ENCODE assay signal across 8 cellular contexts in genomic region chr1:150970818-150971582, GRCh38. TPM values are rescaled to one million over a fixed set of nuclear protein-coding genes. Genes with fewer than 3 reads are reported as not detected.
A peak's percentile ranks its signal among the peaks of the same experiment; 100 is the strongest.
DNase-seq lines count a peak whose midpoint lies in the region; ATAC-seq, FAIRE-seq and TF ChIP-seq lines count a peak whose summit lies in the region.

No MANE protein-coding gene starts in this region.

- TF ChIP-seq CTCF in CD8-positive, alpha-beta T cell (IDR thresholded peaks at IDR 0.05) = no peak
- no peak for TF ChIP-seq CTCF in fibroblast of the aortic adventitia (IDR thresholded peaks at IDR 0.05; ENCODE audit: insufficient read depth, low read length)
- no peak for TF ChIP-seq CTCF in osteoblast (IDR thresholded peaks at IDR 0.05; ENCODE audit: extremely low read depth, low read depth, low read length)

- no peak for DNase-seq in CD8-positive, alpha-beta T cell
- DNase-seq in T-helper 17 cell = no peak
- DNase-seq in fibroblast of the aortic adventitia (ENCODE audit: low read depth) = peak; percentile 52
- DNase-seq in osteoblast (ENCODE audit: insufficient read length, low spot score, missing footprints) = peak; percentile 94
- DNase-seq in activated CD4-positive, CD25-positive, alpha-beta regulatory T cell (lab: John Stamatoyannopoulos, UW) = no peak
- DNase-seq in DMS79 treated with DMSO at 0.1 percent for 48 hours (lab: John Stamatoyannopoulos, UW) = no peak
- DNase-seq in GM12892 (ENCODE audit: insufficient read length) = no peak

- H3K27me3 ChIP-seq in CD8-positive, alpha-beta T cell (ENCODE audit: insufficient read depth, low read length) = no peaks in the 10 kb centered on the region
- H3K27me3 ChIP-seq in osteoblast (ENCODE audit: insufficient read depth, low read length) = no peaks in the 10 kb centered on the region

- H3K79me2 ChIP-seq in osteoblast (ENCODE audit: insufficient read depth, low read length) = peaks cover 81% of the 10 kb centered on the region

- H3K27ac Mint-ChIP-seq in CD8-positive, alpha-beta T cell = peak overlapping the region; percentile 87
- peak overlapping the region; percentile 88 for H3K27ac Mint-ChIP-seq in T-helper 17 cell

- CTCF ChIA-PET in CD8-positive, alpha-beta T cell (lab: Charles Lee) = interaction anchor here (0.6 kb wide), 2 partner anchors 9 to 16 kb away, joined by 3 read pairs; no protein-coding TSS in a partner anchor

- H4K20me1 ChIP-seq in osteoblast (ENCODE audit: insufficient read depth, low read length) = peaks cover 63% of the 10 kb centered on the region

- H3K36me3 ChIP-seq in CD8-positive, alpha-beta T cell (ENCODE audit: insufficient read depth, low read length) = peaks cover 28% of the 10 kb centered on the region
- H3K36me3 ChIP-seq in osteoblast (ENCODE audit: insufficient read depth, low read length) = peaks cover 29% of the 10 kb centered on the region

- H3K9me3 Mint-ChIP-seq in CD8-positive, alpha-beta T cell = no peaks in the 10 kb centered on the region

- H3K4me3 ChIP-seq in CD8-positive, alpha-beta T cell (ENCODE audit: low read depth, low read length) = no peak overlapping the region
- peak overlapping the region; percentile 86 for H3K4me3 ChIP-seq in fibroblast of the aortic adventitia (ENCODE audit: low read depth, low read length)
- peak overlapping the region; percentile 95 for H3K4me3 ChIP-seq in osteoblast (ENCODE audit: insufficient read depth, low read length)

- no peak overlapping the region for H3K27ac ChIP-seq in CD8-positive, alpha-beta T cell (ENCODE audit: low read depth, low read length)
- H3K27ac ChIP-seq in osteoblast (ENCODE audit: low read depth, low read length) = peak overlapping the region; percentile 58

- peaks cover 45% of the 10 kb centered on the region for H3K4me1 Mint-ChIP-seq in CD8-positive, alpha-beta T cell (ENCODE audit: low read depth)
- peaks cover 48% of the 10 kb centered on the region for H3K4me1 Mint-ChIP-seq in T-helper 17 cell

- H3K9me3 ChIP-seq in CD8-positive, alpha-beta T cell (ENCODE audit: low read length) = no peaks in the 10 kb centered on the region
- H3K9me3 ChIP-seq in T-helper 17 cell (ENCODE audit: control insufficient read depth, low read length, poor library complexity, severe bottlenecking) (no peaks in the 10 kb centered on the region), osteoblast (ENCODE audit: low read depth, low read length) (no peaks in the 10 kb centered on the region)

- H3K4me2 ChIP-seq in osteoblast (ENCODE audit: insufficient read depth, low read length) = peak overlapping the region; percentile 98

- intact Hi-C loops in CD8-positive, alpha-beta T cell (cut with DNase I, micrococcal nuclease) = loop anchor here in 1 of 2 experiments (10.0 kb wide), 1 partner anchor 406 kb away; no protein-coding TSS in a partner anchor

- no peak for TF ChIP-seq POLR2A in GM12892 (IDR thresholded peaks at IDR 0.05; ENCODE audit: low read depth, low read length)

- ATAC-seq in CD8-positive, alpha-beta T cell = no peak
- ATAC-seq in T-helper 17 cell (no peak), GM18858 (IDR thresholded peaks at IDR 0.05; ENCODE audit: unreplicated experiment) (no peak)

- H3K4me1 ChIP-seq in CD8-positive, alpha-beta T cell (ENCODE audit: insufficient read depth, low read length) = peaks cover 35% of the 10 kb centered on the region
- H3K4me1 ChIP-seq in osteoblast (ENCODE audit: insufficient read depth, low read length) = peaks cover 34% of the 10 kb centered on the region

- no peak for FAIRE-seq in GM12892 (lab: Jason Lieb, UNC)

- H2AFZ ChIP-seq in osteoblast (ENCODE audit: low read length) = no peak overlapping the region

- peaks cover 37% of the 10 kb centered on the region for H3K36me3 Mint-ChIP-seq in CD8-positive, alpha-beta T cell
- peaks cover 14% of the 10 kb centered on the region for H3K36me3 Mint-ChIP-seq in T-helper 17 cell (ENCODE audit: low read depth)

- peak overlapping the region; percentile 8 for H3K4me3 Mint-ChIP-seq in CD8-positive, alpha-beta T cell
- peak overlapping the region; percentile 65 for H3K4me3 Mint-ChIP-seq in T-helper 17 cell

- no peaks in the 10 kb centered on the region for H3K27me3 Mint-ChIP-seq in CD8-positive, alpha-beta T cell (ENCODE audit: low read depth)
- no peaks in the 10 kb centered on the region for H3K27me3 Mint-ChIP-seq in T-helper 17 cell

- POLR2A ChIA-PET in CD8-positive, alpha-beta T cell (lab: Charles Lee) = no interaction called here

RNA-seq across cellular contexts. Expression of gene CERS2, which starts 3.6 kb away (rescaled TPM):
- 10 to 100 TPM; 74.5 to 75.5 TPM for total RNA-seq in CD8-positive, alpha-beta T cell
- 100 to 1,000 TPM; 108 to 142 TPM for total RNA-seq in T-helper 17 cell
- 26.1 and 138 TPM in 2 replicates for total RNA-seq in fibroblast of the aortic adventitia (ENCODE audit: low replicate concordance)
- 159 and 164 TPM in 2 replicates for total RNA-seq in osteoblast
- 60.1 TPM for polyA plus RNA-seq in GM12892 (2012; ENCODE audit: missing spikeins)

RNA-seq across cellular contexts. Expression of gene ANXA9, which starts 11.1 kb away (rescaled TPM):
- total RNA-seq in CD8-positive, alpha-beta T cell = under 1 TPM in 1 of 2 experiments, not detected in 1; 0.16 TPM
- under 1 TPM in 1 of 2 donors, not detected in 1; 0.15 TPM for total RNA-seq in T-helper 17 cell
- total RNA-seq in fibroblast of the aortic adventitia (ENCODE audit: low replicate concordance) = 0.09 and 0.49 TPM in 2 replicates
- total RNA-seq in osteoblast = under 0.01 TPM in 2 replicates
- polyA plus RNA-seq in GM12892 (2012; ENCODE audit: missing spikeins) = 0.51 TPM

RNA-seq across cellular contexts. Expression of gene MINDY1, which starts 35.7 kb away (rescaled TPM):
- total RNA-seq in CD8-positive, alpha-beta T cell = 1 to 10 TPM; 2.2 to 2.4 TPM
- total RNA-seq in T-helper 17 cell = 10 to 100 TPM; 19.0 to 31.6 TPM
- total RNA-seq in fibroblast of the aortic adventitia (ENCODE audit: low replicate concordance) = 10.9 and 16.4 TPM in 2 replicates
- total RNA-seq in osteoblast = 17.1 and 18.1 TPM in 2 replicates
- 2.7 TPM for polyA plus RNA-seq in GM12892 (2012; ENCODE audit: missing spikeins)

RNA-seq across cellular contexts. Expression of gene PRUNE1, which starts 37.2 kb away (rescaled TPM):
- total RNA-seq in CD8-positive, alpha-beta T cell = 1 to 10 TPM; 8.0 to 9.0 TPM
- total RNA-seq in T-helper 17 cell (10 to 100 TPM; 15.8 to 30.0 TPM), fibroblast of the aortic adventitia (ENCODE audit: low replicate concordance) (3.4 and 10.8 TPM in 2 replicates), osteoblast (8.3 and 11.6 TPM in 2 replicates)
- 8.0 TPM for polyA plus RNA-seq in GM12892 (2012; ENCODE audit: missing spikeins)

RNA-seq across cellular contexts. Expression of gene SETDB1, which starts 44.8 kb away (rescaled TPM):
- total RNA-seq in CD8-positive, alpha-beta T cell = 10 to 100 TPM; 44.1 to 47.4 TPM
- 10 to 100 TPM; 44.0 to 51.0 TPM for total RNA-seq in T-helper 17 cell
- total RNA-seq in fibroblast of the aortic adventitia (ENCODE audit: low replicate concordance) = 30.7 and 43.0 TPM in 2 replicates
- total RNA-seq in osteoblast = 38.0 and 42.3 TPM in 2 replicates
- 33.0 TPM for polyA plus RNA-seq in GM12892 (2012; ENCODE audit: missing spikeins)

Comparison
In these comparisons a context has a peak if more than half of its experiments do, and no peak if none do; other contexts are left out.
1. DNase-seq: peak in fibroblast of the aortic adventitia (single experiment) and osteoblast (single experiment); none in CD8-positive, alpha-beta T cell (0 of 7), T-helper 17 cell (0 of 3), activated CD4-positive, CD25-positive, alpha-beta regulatory T cell (0 of 4), DMS79 treated with DMSO at 0.1 percent for 48 hours (single experiment) and GM12892 (single experiment).